8 cellular contexts compared by ENCODE assay signal in genomic region chr11:9460322-9461067, GRCh38.
DNase-seq lines count a peak whose midpoint lies in the region; ATAC-seq and TF ChIP-seq lines count a peak whose summit lies in the region.

ZNF143 (plus strand) TSS chr11:9461012; CDS start chr11:9471309, 10,297 bp downstream.

- peaks cover 34% of the 10 kb centered on the region for H3K4me1 Mint-ChIP-seq in central memory CD8-positive, alpha-beta T cell

- H3K4me3 Mint-ChIP-seq in central memory CD8-positive, alpha-beta T cell, result peak within 1 kb of the TSS; percentile 94

- no peak for TF ChIP-seq CTCF in AG09309 (IDR thresholded peaks at IDR 0.05; ENCODE audit: control insufficient read depth, insufficient read depth, low read depth, low read length, missing control alignments)

- peaks cover 11% of the 10 kb centered on the region for H3K36me3 Mint-ChIP-seq in central memory CD8-positive, alpha-beta T cell (ENCODE audit: insufficient read depth)

- peak; percentile 100 for DNase-seq in AG09309 (ENCODE audit: low read depth)
- DNase-seq in NCI-H446 (lab: John Stamatoyannopoulos, UW), result peak; percentile 99 to 100
- DNase-seq in activated CD4-positive, CD25-positive, alpha-beta regulatory T cell treated with anti-CD3 and anti-CD28 coated beads, Interleukin-2, amount 50 U/mL, for 16 hours (ENCODE audit: low read depth, low spot score), result peak; percentile 100
- peak; percentile 99 to 100 for DNase-seq in central memory CD8-positive, alpha-beta T cell (ENCODE audit: low spot score in 2 of 2)
- DNase-seq in iris pigment epithelial cell (ENCODE audit: low read depth), result peak; percentile 100
- DNase-seq in stimulated activated CD4-positive, alpha-beta T cell treated with anti-CD3 and anti-CD28 coated beads, Interleukin-12 subunit alpha, Interleukin-12 subunit beta, amount 100 ng/mL, for 24 hours (ENCODE audit: low read depth in 2 of 2), result peak; percentile 100

- peak; percentile 83 for ATAC-seq in GM19025 (IDR thresholded peaks at IDR 0.05; ENCODE audit: low read depth, unreplicated experiment)
- ATAC-seq in HG03342 (IDR thresholded peaks at IDR 0.05; ENCODE audit: unreplicated experiment), result peak; percentile 87
- peak; percentile 88 for ATAC-seq in central memory CD8-positive, alpha-beta T cell (replicated peaks; ENCODE audit: extremely low read depth, poor library complexity, severe bottlenecking)

- no peaks in the 10 kb centered on the region for H3K9me3 Mint-ChIP-seq in central memory CD8-positive, alpha-beta T cell

- no peaks in the 10 kb centered on the region for H3K27me3 Mint-ChIP-seq in central memory CD8-positive, alpha-beta T cell

- peak within 1 kb of the TSS; percentile 100 for H3K27ac Mint-ChIP-seq in central memory CD8-positive, alpha-beta T cell (ENCODE audit: low read depth)

- H3K4me3 ChIP-seq in AG09309 (ENCODE audit: control insufficient read depth, low read depth, low read length), result peak within 1 kb of the TSS; percentile 79

Comparison
In these comparisons a context has a peak if more than half of its experiments do, and no peak if none do; other contexts are left out.
1. Peak in every context shown above with its lines: DNase-seq, ATAC-seq and H3K4me3 ChIP-seq.